Comparison of ENCODE assay signal across 31 cellular contexts in genomic region chr10:22332116-22332692, GRCh38. TPM values are rescaled to one million over a fixed set of nuclear protein-coding genes. Genes with fewer than 3 reads are reported as not detected.
DNase-seq lines count a peak whose midpoint lies in the region; ATAC-seq, FAIRE-seq and TF ChIP-seq lines count a peak whose summit lies in the region.
"Had no signal": no experiment of that assay in that cellular context is flagged by ENCODE, and none has a peak within 500 bp of the region (broad histone marks: within the 10 kb centered on the region; RNA-seq: fewer than 3 reads in every experiment).

No MANE protein-coding gene starts in this region.

- H3K27ac ChIP-seq in HEK293 (ENCODE audit: extremely low read depth, low read depth, low read length) = no peak overlapping the region
- no peak overlapping the region for H3K27ac ChIP-seq in astrocyte (ENCODE audit: low read depth, low read length)
- H3K27ac ChIP-seq: C4-2B, foreskin keratinocyte, SJCRH30, suprapubic skin had no signal

- H3K9ac ChIP-seq in astrocyte (ENCODE audit: low read length) = no peak overlapping the region

- peaks cover 27% of the 10 kb centered on the region for H3K4me1 Mint-ChIP-seq in activated naive CD8-positive, alpha-beta T cell (ENCODE audit: low read depth)
- peaks cover 26% of the 10 kb centered on the region for H3K4me1 Mint-ChIP-seq in activated naive CD8-positive, alpha-beta T cell treated with anti-CD3 and anti-CD28 coated beads, Interleukin-2, amount 50 U/mL, for 24 hours
- H3K4me1 Mint-ChIP-seq in astrocyte (ENCODE audit: low read depth, unreplicated experiment) (peaks cover 3% of the 10 kb centered on the region), type B pancreatic cell (ENCODE audit: unreplicated experiment) (peaks cover 4% of the 10 kb centered on the region)

- CTCF ChIA-PET in HEK293 (lab: Yijun Ruan, JAX) = interaction anchor here (0.5 to 0.7 kb wide), 2 partner anchors 350 to 356 kb away, joined by 3 to 8 read pairs; no protein-coding TSS in a partner anchor

- no peak for DNase-seq in activated naive CD8-positive, alpha-beta T cell treated with anti-CD3 and anti-CD28 coated beads, Interleukin-2, amount 50 U/mL, for 24 hours
- DNase-seq in astrocyte (ENCODE audit: low read depth) = no peak
- no peak for DNase-seq in type B pancreatic cell (ENCODE audit: extremely low spot score, unreplicated experiment)
- DNase-seq in NCI-H2081 treated with DMSO at 0.1 percent for 48 hours (lab: John Stamatoyannopoulos, UW) = no peak
- no peak for DNase-seq in activated effector memory CD4-positive, alpha-beta T cell treated with Interleukin-2 at 50 U/mL for 16 hours
- DNase-seq in DMS114 treated with DMSO at 0.1 percent for 48 hours (lab: John Stamatoyannopoulos, UW; ENCODE audit: unreplicated experiment) = no peak
- DNase-seq: activated CD4-positive, CD25-positive, alpha-beta regulatory T cell; activated CD8-positive, alpha-beta memory T cell treated with anti-CD3 and anti-CD28 coated beads for 24 hours; activated naive CD4-positive, alpha-beta T cell treated with Interleukin-2 at 50 U/mL for 16 hours; activated T-cell treated with anti-CD3 and anti-CD28 coated beads, Interleukin-2, amount 50 U/mL, for 4 hours; aorta; cortex of kidney; endodermal cell; foreskin keratinocyte; IMR-90; mucosa of descending colon; NCI-H1105 treated with DMSO at 0.1 percent for 48 hours; NCI-H1930; NCI-H526; SJCRH30; spleen; stimulated activated CD4-positive, alpha-beta T cell treated with anti-CD3 and anti-CD28 coated beads, Interleukin-4, amount 100 ng/mL, for 1 hour had no signal

- H3K27me3 ChIP-seq in astrocyte (ENCODE audit: insufficient read depth, low read length) = peaks cover 38% of the 10 kb centered on the region
- H3K27me3 ChIP-seq: SJCRH30 had no signal

- H3K4me3 Mint-ChIP-seq in activated naive CD8-positive, alpha-beta T cell = peak overlapping the region; percentile 75
- no peak overlapping the region for H3K4me3 Mint-ChIP-seq in activated naive CD8-positive, alpha-beta T cell treated with anti-CD3 and anti-CD28 coated beads, Interleukin-2, amount 50 U/mL, for 24 hours
- H3K4me3 Mint-ChIP-seq in astrocyte (ENCODE audit: unreplicated experiment) = no peak overlapping the region
- H3K4me3 Mint-ChIP-seq in type B pancreatic cell = peak overlapping the region; percentile 3
- H3K4me3 Mint-ChIP-seq: endodermal cell had no signal

- H3K79me2 ChIP-seq in astrocyte (ENCODE audit: insufficient read depth, low read length) = no peaks in the 10 kb centered on the region

- TF ChIP-seq CTCF in HEK293 (tag by site-specific recombination; IDR thresholded peaks at IDR 0.05) (no peak), astrocyte (IDR thresholded peaks at IDR 0.05; ENCODE audit: insufficient read depth, low read depth, low read length) (no peak), type B pancreatic cell (conservative IDR thresholded peaks at IDR 0.05) (no peak)

- FAIRE-seq in astrocyte (lab: Jason Lieb, UNC) = peak; percentile 47

- POLR2A ChIA-PET in HEK293 (lab: Yijun Ruan, JAX) = no interaction called here

- H3K9me3 ChIP-seq in HEK293 (ENCODE audit: control insufficient read depth, insufficient read depth, low read depth, low read length) (no peaks in the 10 kb centered on the region), astrocyte (ENCODE audit: insufficient read depth, low read depth, low read length) (peaks cover 4% of the 10 kb centered on the region)
- H3K9me3 ChIP-seq: HAP-1, mucosa of descending colon, SJCRH30, suprapubic skin had no signal

- H3K36me3 ChIP-seq in HEK293 (ENCODE audit: control insufficient read depth in 2 of 2, insufficient read depth in 1 of 2, low read length in 2 of 2) (peaks cover 30 to 31% of the 10 kb centered on the region in 2 experiments; a peak in 2 of 3 replicates), astrocyte (ENCODE audit: insufficient read depth, low read length) (peaks cover 14% of the 10 kb centered on the region)

- no peak overlapping the region for H2AFZ ChIP-seq in astrocyte (ENCODE audit: low read depth, low read length)

- no peak overlapping the region for H3K27ac Mint-ChIP-seq in activated naive CD8-positive, alpha-beta T cell
- no peak overlapping the region for H3K27ac Mint-ChIP-seq in activated naive CD8-positive, alpha-beta T cell treated with anti-CD3 and anti-CD28 coated beads, Interleukin-2, amount 50 U/mL, for 24 hours
- H3K27ac Mint-ChIP-seq in astrocyte (ENCODE audit: unreplicated experiment) = no peak overlapping the region
- H3K27ac Mint-ChIP-seq in type B pancreatic cell = no peak overlapping the region
- H3K27ac Mint-ChIP-seq: endodermal cell had no signal

- H3K36me3 Mint-ChIP-seq in activated naive CD8-positive, alpha-beta T cell = peaks cover 11% of the 10 kb centered on the region
- H3K36me3 Mint-ChIP-seq in activated naive CD8-positive, alpha-beta T cell treated with anti-CD3 and anti-CD28 coated beads, Interleukin-2, amount 50 U/mL, for 24 hours (ENCODE audit: low read depth) = peaks cover 32% of the 10 kb centered on the region
- H3K36me3 Mint-ChIP-seq in astrocyte (ENCODE audit: low read depth, unreplicated experiment) = peaks cover 17% of the 10 kb centered on the region
- H3K36me3 Mint-ChIP-seq in type B pancreatic cell = peaks cover 13% of the 10 kb centered on the region

- H4K20me1 ChIP-seq in astrocyte (ENCODE audit: insufficient read depth, low read length) = no peaks in the 10 kb centered on the region

- H3K9me3 Mint-ChIP-seq in activated naive CD8-positive, alpha-beta T cell (ENCODE audit: low read depth) = no peaks in the 10 kb centered on the region
- H3K9me3 Mint-ChIP-seq in activated naive CD8-positive, alpha-beta T cell treated with anti-CD3 and anti-CD28 coated beads, Interleukin-2, amount 50 U/mL, for 24 hours = no peaks in the 10 kb centered on the region
- H3K9me3 Mint-ChIP-seq in astrocyte (ENCODE audit: unreplicated experiment) (peaks cover 12% of the 10 kb centered on the region), type B pancreatic cell (no peaks in the 10 kb centered on the region)

- H3K4me1 ChIP-seq in HEK293 (ENCODE audit: control insufficient read depth, insufficient read depth, low read length) = no peaks in the 10 kb centered on the region; the same call in 1 of the 2 replicates
- H3K4me1 ChIP-seq in astrocyte (ENCODE audit: insufficient read depth, low read length) = peaks cover 20% of the 10 kb centered on the region
- H3K4me1 ChIP-seq: foreskin keratinocyte, HAP-1, SJCRH30 had no signal

- peaks cover 12% of the 10 kb centered on the region for H3K27me3 Mint-ChIP-seq in activated naive CD8-positive, alpha-beta T cell
- H3K27me3 Mint-ChIP-seq in activated naive CD8-positive, alpha-beta T cell treated with anti-CD3 and anti-CD28 coated beads, Interleukin-2, amount 50 U/mL, for 24 hours = peaks cover 36% of the 10 kb centered on the region
- H3K27me3 Mint-ChIP-seq in astrocyte (ENCODE audit: low read depth, unreplicated experiment) = peaks cover 41% of the 10 kb centered on the region
- H3K27me3 Mint-ChIP-seq in type B pancreatic cell = peaks cover 65% of the 10 kb centered on the region

- H3K4me3 ChIP-seq in HEK293 (ENCODE audit: low read depth, low read length) = no peak overlapping the region
- no peak overlapping the region for H3K4me3 ChIP-seq in astrocyte (ENCODE audit: insufficient read depth, low read depth, low read length)
- H3K4me3 ChIP-seq: HAP-1, mucosa of descending colon, SJCRH30, suprapubic skin had no signal

- ATAC-seq in activated naive CD8-positive, alpha-beta T cell treated with anti-CD3 and anti-CD28 coated beads, Interleukin-2, amount 50 U/mL, for 24 hours = no peak
- ATAC-seq: activated T-cell treated with anti-CD3 and anti-CD28 coated beads, Interleukin-2, amount 50 U/mL, for 4 hours; esophagus mucosa; foreskin keratinocyte; mucosa of descending colon had no signal

- no peak overlapping the region for H3K4me2 ChIP-seq in astrocyte (ENCODE audit: low read length)

TF ChIP-seq in HEK293, 187 proteins besides CTCF, POLR2A, EP300 and RAD21:
- TF ChIP-seq WT1 (tag by site-specific recombination; IDR thresholded peaks at IDR 0.05) (no peak), ZBTB44 (tag by site-specific recombination; IDR thresholded peaks at IDR 0.05) (0 out of 2 replicates have a peak, but pooled peaks have one; percentile 7)

RNA-seq across cellular contexts. Expression of gene BMI1, which starts 11.3 kb away (rescaled TPM):
- total RNA-seq in astrocyte = 29.7 and 30.8 TPM in 2 replicates
- total RNA-seq in type B pancreatic cell (ENCODE audit: low replicate concordance) = 28.9 and 36.6 TPM in 2 replicates

RNA-seq across cellular contexts. Expression of gene SPAG6, which starts 13.1 kb away (rescaled TPM):
- total RNA-seq in astrocyte (not detected in 2 replicates), type B pancreatic cell (ENCODE audit: low replicate concordance) (1.9 and 6.6 TPM in 2 replicates)
- total RNA-seq: activated T-cell treated with anti-CD3 and anti-CD28 coated beads, Interleukin-2, amount 50 U/mL, for 4 hours; cardiac septum; esophagus mucosa; foreskin keratinocyte; IMR-90; lung microvascular endothelial cell; mucosa of descending colon; posterior vena cava; spleen had no signal

RNA-seq across cellular contexts. Expression of gene COMMD3, which starts 16.0 kb away (rescaled TPM):
- total RNA-seq in astrocyte (28.0 and 28.8 TPM in 2 replicates), type B pancreatic cell (ENCODE audit: low replicate concordance) (42.5 and 51.3 TPM in 2 replicates)

Comparison
In these comparisons a context has a peak if more than half of its experiments do, and no peak if none do; other contexts are left out.
1. H3K4me3 Mint-ChIP-seq: peak in activated naive CD8-positive, alpha-beta T cell (single experiment) and type B pancreatic cell (single experiment); none in activated naive CD8-positive, alpha-beta T cell treated with anti-CD3 and anti-CD28 coated beads, Interleukin-2, amount 50 U/mL, for 24 hours (single experiment) and astrocyte (single experiment).